In genomic region chr17:2867441-2868424, GRCh38 we compare ENCODE assay signal across 13 cellular contexts.
DNase-seq lines count a peak whose midpoint lies in the region; ATAC-seq and TF ChIP-seq lines count a peak whose summit lies in the region.
"Had no signal": no experiment of that assay in that cellular context is flagged by ENCODE, and none has a peak within 500 bp of the region (broad histone marks: within the 10 kb centered on the region; RNA-seq: fewer than 3 reads in every experiment).

No MANE protein-coding gene starts in this region.

- no peak overlapping the region for H3K4me3 Mint-ChIP-seq in activated T-helper 2 cell treated with anti-CD3 and anti-CD28 coated beads, Interferon-gamma antibody, Interleukin-2, Interleukin-4, amounts not matched to agents 10 μg/mL and 5 μg/mL and 100 μg/mL, durations not matched to agents 14 hours and 24 hours and 36 hours (ENCODE audit: low read depth)
- H3K4me3 Mint-ChIP-seq in naive thymus-derived CD4-positive, alpha-beta T cell: no peak overlapping the region
- H3K4me3 Mint-ChIP-seq: stimulated activated naive CD8-positive, alpha-beta T cell treated with anti-CD3 and anti-CD28 coated beads, Interleukin-15, Interleukin-2, amounts not matched to agents 100 ng/mL and 50 ng/mL, for 24 hours had no signal

- no peaks in the 10 kb centered on the region for H3K27me3 ChIP-seq in MG63
- no peaks in the 10 kb centered on the region for H3K27me3 ChIP-seq in gastroesophageal sphincter
- no peaks in the 10 kb centered on the region for H3K27me3 ChIP-seq in naive thymus-derived CD4-positive, alpha-beta T cell (ENCODE audit: control insufficient read depth in 2 of 2, insufficient read depth in 2 of 2, low read length in 2 of 2)
- H3K27me3 ChIP-seq: colonic mucosa had no signal

- POLR2A ChIA-PET in naive thymus-derived CD4-positive, alpha-beta T cell (lab: Charles Lee): interaction anchor here (0.6 kb wide), 1 partner anchor 46 kb away, joined by 3 read pairs; no protein-coding TSS in a partner anchor

- TF ChIP-seq CTCF in omental fat pad (IDR thresholded peaks at IDR 0.05) (no peak), gastroesophageal sphincter (IDR thresholded peaks at IDR 0.05) (no peak)

- no peaks in the 10 kb centered on the region for H3K9me3 Mint-ChIP-seq in activated T-helper 2 cell treated with anti-CD3 and anti-CD28 coated beads, Interferon-gamma antibody, Interleukin-2, Interleukin-4, amounts not matched to agents 10 μg/mL and 5 μg/mL and 100 μg/mL, durations not matched to agents 14 hours and 24 hours and 36 hours
- H3K9me3 Mint-ChIP-seq in naive thymus-derived CD4-positive, alpha-beta T cell: no peaks in the 10 kb centered on the region
- H3K9me3 Mint-ChIP-seq: stimulated activated naive CD8-positive, alpha-beta T cell treated with anti-CD3 and anti-CD28 coated beads, Interleukin-15, Interleukin-2, amounts not matched to agents 100 ng/mL and 50 ng/mL, for 24 hours had no signal

- H3K36me3 Mint-ChIP-seq in activated T-helper 2 cell treated with anti-CD3 and anti-CD28 coated beads, Interferon-gamma antibody, Interleukin-2, Interleukin-4, amounts not matched to agents 10 μg/mL and 5 μg/mL and 100 μg/mL, durations not matched to agents 14 hours and 24 hours and 36 hours (ENCODE audit: low read depth): no peaks in the 10 kb centered on the region
- peaks cover 0 to 11% (median 0%) of the 10 kb centered on the region in 5 donors for H3K36me3 Mint-ChIP-seq in naive thymus-derived CD4-positive, alpha-beta T cell

- H3K4me1 ChIP-seq in gastroesophageal sphincter: no peaks in the 10 kb centered on the region
- H3K4me1 ChIP-seq in naive thymus-derived CD4-positive, alpha-beta T cell (ENCODE audit: control insufficient read depth in 2 of 2, insufficient read depth in 2 of 2, low read length in 2 of 2): no peaks in the 10 kb centered on the region
- H3K4me1 ChIP-seq: colonic mucosa had no signal

- H3K36me3 ChIP-seq in MG63 (no peaks in the 10 kb centered on the region), gastroesophageal sphincter (no peaks in the 10 kb centered on the region)
- H3K36me3 ChIP-seq in naive thymus-derived CD4-positive, alpha-beta T cell (ENCODE audit: control insufficient read depth in 2 of 3, insufficient read depth in 3 of 3, low read length in 3 of 3): peaks cover 0 to 3% (median 0%) of the 10 kb centered on the region in 3 experiments
- H3K36me3 ChIP-seq: colonic mucosa had no signal

- no peak overlapping the region for H3K27ac ChIP-seq in gastroesophageal sphincter
- H3K27ac ChIP-seq in naive thymus-derived CD4-positive, alpha-beta T cell (ENCODE audit: low read depth, low read length): no peak overlapping the region
- H3K27ac ChIP-seq: colonic mucosa had no signal

- H3K9me3 ChIP-seq in MG63: no peaks in the 10 kb centered on the region
- no peaks in the 10 kb centered on the region for H3K9me3 ChIP-seq in gastroesophageal sphincter
- no peaks in the 10 kb centered on the region for H3K9me3 ChIP-seq in naive thymus-derived CD4-positive, alpha-beta T cell (ENCODE audit: control insufficient read depth in 2 of 3, low read length in 3 of 3)
- H3K9me3 ChIP-seq: colonic mucosa had no signal

- ATAC-seq in omental fat pad (ENCODE audit: low FRiP score) (peak; percentile 86), gastroesophageal sphincter (no peak)
- ATAC-seq in naive thymus-derived CD4-positive, alpha-beta T cell: no peak

- H3K27me3 Mint-ChIP-seq in activated T-helper 2 cell treated with anti-CD3 and anti-CD28 coated beads, Interferon-gamma antibody, Interleukin-2, Interleukin-4, amounts not matched to agents 10 μg/mL and 5 μg/mL and 100 μg/mL, durations not matched to agents 14 hours and 24 hours and 36 hours (ENCODE audit: low read depth): no peaks in the 10 kb centered on the region
- H3K27me3 Mint-ChIP-seq in naive thymus-derived CD4-positive, alpha-beta T cell: no peaks in the 10 kb centered on the region
- H3K27me3 Mint-ChIP-seq: stimulated activated naive CD8-positive, alpha-beta T cell treated with anti-CD3 and anti-CD28 coated beads, Interleukin-15, Interleukin-2, amounts not matched to agents 100 ng/mL and 50 ng/mL, for 24 hours had no signal

- no peaks in the 10 kb centered on the region for H3K4me1 Mint-ChIP-seq in activated T-helper 2 cell treated with anti-CD3 and anti-CD28 coated beads, Interferon-gamma antibody, Interleukin-2, Interleukin-4, amounts not matched to agents 10 μg/mL and 5 μg/mL and 100 μg/mL, durations not matched to agents 14 hours and 24 hours and 36 hours (ENCODE audit: low read depth)
- peaks cover 0 to 15% (median 0%) of the 10 kb centered on the region in 7 donors for H3K4me1 Mint-ChIP-seq in naive thymus-derived CD4-positive, alpha-beta T cell

- peak; percentile 12 for DNase-seq in Caki2 (ENCODE audit: low read depth)
- DNase-seq in MG63: peak; percentile 93
- DNase-seq in fibroblast of gingiva (ENCODE audit: low read depth): peak; percentile 83
- no peak for DNase-seq in omental fat pad (ENCODE audit: low spot score)
- DNase-seq in posterior cingulate gyrus: no peak
- no peak for DNase-seq in activated T-helper 2 cell treated with anti-CD3 and anti-CD28 coated beads, Interferon-gamma antibody, Interleukin-2, Interleukin-4, amounts not matched to agents 10 μg/mL and 5 μg/mL and 100 μg/mL, durations not matched to agents 14 hours and 24 hours and 36 hours (ENCODE audit: low spot score)
- no peak for DNase-seq in naive thymus-derived CD4-positive, alpha-beta T cell
- DNase-seq: activated CD4-positive, alpha-beta T cell treated with anti-CD3 and anti-CD28 coated beads for 1 hour; activated effector memory CD4-positive, alpha-beta T cell treated with Interleukin-2 at 50 U/mL for 16 hours; colonic mucosa; SHP77 treated with DMSO at 0.1 percent for 48 hours had no signal

- H3K27ac Mint-ChIP-seq in activated T-helper 2 cell treated with anti-CD3 and anti-CD28 coated beads, Interferon-gamma antibody, Interleukin-2, Interleukin-4, amounts not matched to agents 10 μg/mL and 5 μg/mL and 100 μg/mL, durations not matched to agents 14 hours and 24 hours and 36 hours: no peak overlapping the region
- no peak overlapping the region for H3K27ac Mint-ChIP-seq in naive thymus-derived CD4-positive, alpha-beta T cell
- H3K27ac Mint-ChIP-seq: stimulated activated naive CD8-positive, alpha-beta T cell treated with anti-CD3 and anti-CD28 coated beads, Interleukin-15, Interleukin-2, amounts not matched to agents 100 ng/mL and 50 ng/mL, for 24 hours had no signal

- H3K4me3 ChIP-seq in MG63: no peak overlapping the region
- no peak overlapping the region for H3K4me3 ChIP-seq in gastroesophageal sphincter
- no peak overlapping the region for H3K4me3 ChIP-seq in naive thymus-derived CD4-positive, alpha-beta T cell (ENCODE audit: low read length)
- H3K4me3 ChIP-seq: colonic mucosa had no signal

- intact Hi-C loops in posterior cingulate gyrus (cut with DNase I): no loop called here
- intact Hi-C loops in activated T-helper 2 cell treated with anti-CD3 and anti-CD28 coated beads, Interferon-gamma antibody, Interleukin-2, Interleukin-4, amounts not matched to agents 10 μg/mL and 5 μg/mL and 100 μg/mL, durations not matched to agents 14 hours and 24 hours and 36 hours (cut with micrococcal nuclease): no loop called here
- intact Hi-C loops in naive thymus-derived CD4-positive, alpha-beta T cell (cut with micrococcal nuclease): no loop called here

- no peak for TF ChIP-seq EP300 in gastroesophageal sphincter (IDR thresholded peaks at IDR 0.05)

- no peak for TF ChIP-seq POLR2A in gastroesophageal sphincter (IDR thresholded peaks at IDR 0.05)

- in situ Hi-C loops in Caki2 (cut with HindIII; ENCODE audit: low pct_unique_long_range_greater_than_20kb, low sequenced_read_pairs): no loop called here

- CTCF ChIA-PET in naive thymus-derived CD4-positive, alpha-beta T cell (lab: Charles Lee): no interaction called here

- WGBS in gastroesophageal sphincter (ENCODE audit: low coverage in 1 of 2), 2 donors: 59 to 67% methylated on average over 8 to 9 of the region's 23 CpGs

Comparison
In these comparisons a context has a peak if more than half of its experiments do, and no peak if none do; other contexts are left out.
1. DNase-seq: peak in Caki2 (single experiment), MG63 (single experiment) and fibroblast of gingiva (single experiment); none in omental fat pad (single experiment), posterior cingulate gyrus (0 of 10), activated T-helper 2 cell treated with anti-CD3 and anti-CD28 coated beads, Interferon-gamma antibody, Interleukin-2, Interleukin-4, amounts not matched to agents 10 μg/mL and 5 μg/mL and 100 μg/mL, durations not matched to agents 14 hours and 24 hours and 36 hours (single experiment) and naive thymus-derived CD4-positive, alpha-beta T cell (0 of 9).